17 cellular contexts compared by ENCODE assay signal in the genomic region with DNA sequence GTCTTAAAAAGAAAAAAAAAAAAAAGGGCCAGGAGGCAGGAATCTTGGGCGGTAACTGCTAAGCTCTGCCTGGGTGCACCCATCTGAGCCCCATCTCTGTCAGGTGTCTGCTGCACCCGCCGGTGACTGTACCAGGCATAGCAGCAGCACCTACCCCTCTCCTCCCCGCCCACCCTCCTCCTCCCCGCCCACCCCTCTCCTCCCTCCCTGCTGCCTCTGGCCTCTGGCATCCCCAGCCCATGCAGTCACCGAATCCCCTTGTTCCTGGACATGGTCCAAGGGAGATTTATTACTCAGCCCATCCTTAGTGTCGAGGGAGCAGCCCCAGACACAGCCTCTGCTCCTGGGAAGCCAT.
DNase-seq lines count a peak whose midpoint lies in the region; TF ChIP-seq lines count a peak whose summit lies in the region.
"Had no signal": no experiment of that assay in that cellular context is flagged by ENCODE, and none has a peak within 500 bp of the region (broad histone marks: within the 10 kb centered on the region; RNA-seq: fewer than 3 reads in every experiment).

No MANE protein-coding gene starts in this region.

- no peak overlapping the region for H3K4me3 Mint-ChIP-seq in nephron progenitor cell
- H3K4me3 Mint-ChIP-seq: activated B cell treated with CpG ODN at 0.5 μM for 24 hours; activated naive CD4-positive, alpha-beta T cell treated with anti-CD3 and anti-CD28 coated beads, Interleukin-2, amount 50 U/mL, for 24 hours; CD8-positive, alpha-beta memory T cell; GM23338 had no signal

- TF ChIP-seq CTCF in nephron progenitor cell (IDR thresholded peaks at IDR 0.05) (no peak), GM20000 (IDR thresholded peaks at IDR 0.05; ENCODE audit: extremely low read depth, missing control alignments) (no peak)

- H3K36me3 Mint-ChIP-seq in nephron progenitor cell (ENCODE audit: low read depth): no peaks in the 10 kb centered on the region
- H3K36me3 Mint-ChIP-seq: activated naive CD4-positive, alpha-beta T cell treated with anti-CD3 and anti-CD28 coated beads, Interleukin-2, amount 50 U/mL, for 24 hours; CD8-positive, alpha-beta memory T cell had no signal

- peaks cover 63% of the 10 kb centered on the region for H3K4me1 Mint-ChIP-seq in nephron progenitor cell
- H3K4me1 Mint-ChIP-seq: activated B cell treated with CpG ODN at 0.5 μM for 24 hours; activated naive CD4-positive, alpha-beta T cell treated with anti-CD3 and anti-CD28 coated beads, Interleukin-2, amount 50 U/mL, for 24 hours; CD8-positive, alpha-beta memory T cell had no signal

- H3K9me3 Mint-ChIP-seq in nephron progenitor cell: no peaks in the 10 kb centered on the region
- H3K9me3 Mint-ChIP-seq: activated B cell treated with CpG ODN at 0.5 μM for 24 hours; activated naive CD4-positive, alpha-beta T cell treated with anti-CD3 and anti-CD28 coated beads, Interleukin-2, amount 50 U/mL, for 24 hours; CD8-positive, alpha-beta memory T cell; GM23338 had no signal

- no peak overlapping the region for H3K27ac Mint-ChIP-seq in nephron progenitor cell
- H3K27ac Mint-ChIP-seq: activated B cell treated with CpG ODN at 0.5 μM for 24 hours; activated naive CD4-positive, alpha-beta T cell treated with anti-CD3 and anti-CD28 coated beads, Interleukin-2, amount 50 U/mL, for 24 hours; CD8-positive, alpha-beta memory T cell; GM23338 had no signal

- peaks cover 33% of the 10 kb centered on the region for H3K27me3 Mint-ChIP-seq in nephron progenitor cell (ENCODE audit: low read depth, poor library complexity)
- H3K27me3 Mint-ChIP-seq: activated B cell treated with CpG ODN at 0.5 μM for 24 hours; activated naive CD4-positive, alpha-beta T cell treated with anti-CD3 and anti-CD28 coated beads, Interleukin-2, amount 50 U/mL, for 24 hours had no signal

- peak; percentile 39 to 80 for DNase-seq in NCI-H524 (lab: John Stamatoyannopoulos, UW)
- DNase-seq in NCI-H524 treated with DMSO at 0.1 percent for 48 hours (lab: John Stamatoyannopoulos, UW): no peak
- DNase-seq in GM03348 (ENCODE audit: low spot score): peak; percentile 3
- DNase-seq in NCI-H446 (lab: John Stamatoyannopoulos, UW): peak; percentile 47 to 75
- peak; percentile 51 for DNase-seq in nephron progenitor cell
- DNase-seq in SHP77 (lab: John Stamatoyannopoulos, UW): no peak
- no peak for DNase-seq in GM20000 (ENCODE audit: low spot score)
- no peak for DNase-seq in DMS53 treated with DMSO at 0.1 percent for 48 hours (lab: John Stamatoyannopoulos, UW; ENCODE audit: unreplicated experiment)
- DNase-seq: activated B cell treated with CpG ODN at 0.5 μM for 24 hours; CD8-positive, alpha-beta memory T cell; effector CD8-positive, alpha-beta T cell; NCI-H1930; psoas muscle; stimulated activated naive CD4-positive, alpha-beta T cell treated with Interleukin-2 at 50 U/mL for 16 hours; T-helper 1 cell had no signal

Comparison
In these comparisons a context has a peak if more than half of its experiments do, and no peak if none do; other contexts are left out.
1. DNase-seq: peak in NCI-H524 (2 of 2), GM03348 (single experiment), NCI-H446 (2 of 2) and nephron progenitor cell (single experiment); none in NCI-H524 treated with DMSO at 0.1 percent for 48 hours (single experiment), SHP77 (0 of 2), GM20000 (single experiment) and DMS53 treated with DMSO at 0.1 percent for 48 hours (single experiment).